12 cellular contexts compared by ENCODE assay signal in the genomic region with DNA sequence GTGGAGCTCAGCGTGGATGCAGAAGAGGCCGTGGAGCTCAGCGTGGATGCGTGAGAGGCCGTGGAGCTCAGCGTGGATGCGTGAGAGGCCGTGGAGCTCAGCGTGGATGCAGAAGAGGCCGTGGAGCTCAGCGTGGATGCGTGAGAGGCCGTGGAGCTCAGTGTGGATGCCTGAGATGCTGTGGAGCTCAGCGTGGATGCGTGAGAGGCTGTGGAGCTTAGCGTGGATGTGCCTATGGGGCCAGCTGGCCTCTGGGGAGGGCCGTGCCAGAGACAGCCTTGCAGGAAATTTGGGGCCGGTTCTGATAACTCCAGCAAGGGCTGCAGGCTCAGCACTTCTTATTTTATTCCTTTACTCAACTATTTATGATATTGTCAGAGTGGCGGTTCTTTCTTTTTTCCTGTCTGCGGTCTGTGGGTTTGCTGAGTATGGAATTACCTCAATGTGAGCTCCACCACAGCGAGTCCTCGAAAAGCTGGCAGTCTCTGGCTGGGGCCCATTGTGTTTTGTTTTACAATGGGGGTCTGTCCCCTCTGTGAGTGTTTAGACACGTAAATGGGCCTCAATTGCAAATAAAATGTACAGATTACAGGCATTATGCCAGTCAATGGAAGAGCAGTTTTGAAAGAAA. TPM values are rescaled to one million over a fixed set of nuclear protein-coding genes. Genes with fewer than 3 reads are reported as not detected.
A peak's percentile ranks its signal among the peaks of the same experiment; 100 is the strongest.
DNase-seq lines count a peak whose midpoint lies in the region; ATAC-seq and TF ChIP-seq lines count a peak whose summit lies in the region.
"Had no signal": no experiment of that assay in that cellular context is flagged by ENCODE, and none has a peak within 500 bp of the region (broad histone marks: within the 10 kb centered on the region; RNA-seq: fewer than 3 reads in every experiment).

No MANE protein-coding gene starts in this region.

- no peak overlapping the region; the same call in 1 of the 2 replicates for H3K27ac Mint-ChIP-seq in GM23338
- H3K27ac Mint-ChIP-seq: neural progenitor cell had no signal

- no peaks in the 10 kb centered on the region for H3K79me2 ChIP-seq in GM23338 (replicated peaks; ENCODE audit: insufficient read depth)

- no peak overlapping the region for H3K9ac ChIP-seq in SK-N-MC (ENCODE audit: insufficient read length)
- H3K9ac ChIP-seq: neural progenitor cell had no signal

- peaks cover 12% of the 10 kb centered on the region for H3K27me3 Mint-ChIP-seq in GM23338 (ENCODE audit: insufficient read depth, low read depth, poor library complexity)

- no peak overlapping the region for H3K4me3 ChIP-seq in GM23338
- H3K4me3 ChIP-seq in SK-N-MC, result peak overlapping the region; percentile 42
- H3K4me3 ChIP-seq: neural progenitor cell had no signal

- DNase-seq in CD1c-positive myeloid dendritic cell (ENCODE audit: extremely low spot score) (peak; percentile 12), GM23338 (ENCODE audit: low spot score) (no peak), SK-N-MC (ENCODE audit: low read depth, low spot score) (peak; percentile 45), DMS 273 (lab: John Stamatoyannopoulos, UW; ENCODE audit: unreplicated experiment) (no peak), NCI-H2171 treated with DMSO at 0.1 percent for 48 hours (lab: John Stamatoyannopoulos, UW) (no peak), cerebellum (ENCODE audit: low spot score) (no peak)
- DNase-seq in central memory CD4-positive, alpha-beta T cell, result peak; percentile 47
- DNase-seq: activated CD4-positive, CD25-positive, alpha-beta regulatory T cell treated with anti-CD3 and anti-CD28 coated beads, Interleukin-2, amount 50 U/mL, for 72 hours; hippocampal formation; NCI-H1105 had no signal

- peaks cover 5% of the 10 kb centered on the region; the same call in 1 of the 2 replicates for H3F3A ChIP-seq in GM23338 (replicated peaks; ENCODE audit: low read depth)

- H3K4me3 Mint-ChIP-seq in GM23338, result no peak overlapping the region
- H3K4me3 Mint-ChIP-seq: neural progenitor cell had no signal

- H3K4me1 ChIP-seq in GM23338 (ENCODE audit: insufficient read depth), result no peaks in the 10 kb centered on the region

- no peaks in the 10 kb centered on the region for H3K9me2 ChIP-seq in GM23338 (ENCODE audit: insufficient read depth)

- no peak overlapping the region for H2AFZ ChIP-seq in GM23338
- H2AFZ ChIP-seq: neural progenitor cell had no signal

- peaks cover 3% of the 10 kb centered on the region; the same call in 1 of the 3 replicates for H3K9me3 Mint-ChIP-seq in GM23338

- no peaks in the 10 kb centered on the region for H3K27me3 ChIP-seq in GM23338 (ENCODE audit: insufficient read depth)
- H3K27me3 ChIP-seq: neural progenitor cell had no signal

- peak; percentile 10; the same call in 1 of the 3 replicates for ATAC-seq in GM23338

- H3K36me3 ChIP-seq in GM23338 (ENCODE audit: insufficient read depth), result no peaks in the 10 kb centered on the region
- no peaks in the 10 kb centered on the region for H3K36me3 ChIP-seq in SK-N-MC (ENCODE audit: insufficient read depth, low read length)
- H3K36me3 ChIP-seq: neural progenitor cell had no signal

- no peak for TF ChIP-seq CTCF in GM23338 (conservative IDR thresholded peaks at IDR 0.05; ENCODE audit: low read depth in 2 of 2)

- no peak overlapping the region for H3K4me2 ChIP-seq in GM23338
- H3K4me2 ChIP-seq: neural progenitor cell had no signal

- no peaks in the 10 kb centered on the region for H4K20me1 ChIP-seq in GM23338 (replicated peaks; ENCODE audit: insufficient read depth)

- H3K4me1 Mint-ChIP-seq in GM23338, result peaks cover 20% of the 10 kb centered on the region

- no peaks in the 10 kb centered on the region; the same call in 2 of the 3 replicates for H3K36me3 Mint-ChIP-seq in GM23338 (ENCODE audit: low read depth)
- H3K36me3 Mint-ChIP-seq: neural progenitor cell had no signal

- no peaks in the 10 kb centered on the region for H3K9me3 ChIP-seq in SK-N-MC (ENCODE audit: low read depth, low read length)

- H3K27ac ChIP-seq in GM23338 (ENCODE audit: low read depth) (no peak overlapping the region), SK-N-MC (no peak overlapping the region)
- H3K27ac ChIP-seq: C4-2B, neural progenitor cell had no signal

TF ChIP-seq in GM23338, 12 proteins besides CTCF, POLR2A, EP300 and RAD21 (continues in another document):
- TF ChIP-seq, protein P1, sequence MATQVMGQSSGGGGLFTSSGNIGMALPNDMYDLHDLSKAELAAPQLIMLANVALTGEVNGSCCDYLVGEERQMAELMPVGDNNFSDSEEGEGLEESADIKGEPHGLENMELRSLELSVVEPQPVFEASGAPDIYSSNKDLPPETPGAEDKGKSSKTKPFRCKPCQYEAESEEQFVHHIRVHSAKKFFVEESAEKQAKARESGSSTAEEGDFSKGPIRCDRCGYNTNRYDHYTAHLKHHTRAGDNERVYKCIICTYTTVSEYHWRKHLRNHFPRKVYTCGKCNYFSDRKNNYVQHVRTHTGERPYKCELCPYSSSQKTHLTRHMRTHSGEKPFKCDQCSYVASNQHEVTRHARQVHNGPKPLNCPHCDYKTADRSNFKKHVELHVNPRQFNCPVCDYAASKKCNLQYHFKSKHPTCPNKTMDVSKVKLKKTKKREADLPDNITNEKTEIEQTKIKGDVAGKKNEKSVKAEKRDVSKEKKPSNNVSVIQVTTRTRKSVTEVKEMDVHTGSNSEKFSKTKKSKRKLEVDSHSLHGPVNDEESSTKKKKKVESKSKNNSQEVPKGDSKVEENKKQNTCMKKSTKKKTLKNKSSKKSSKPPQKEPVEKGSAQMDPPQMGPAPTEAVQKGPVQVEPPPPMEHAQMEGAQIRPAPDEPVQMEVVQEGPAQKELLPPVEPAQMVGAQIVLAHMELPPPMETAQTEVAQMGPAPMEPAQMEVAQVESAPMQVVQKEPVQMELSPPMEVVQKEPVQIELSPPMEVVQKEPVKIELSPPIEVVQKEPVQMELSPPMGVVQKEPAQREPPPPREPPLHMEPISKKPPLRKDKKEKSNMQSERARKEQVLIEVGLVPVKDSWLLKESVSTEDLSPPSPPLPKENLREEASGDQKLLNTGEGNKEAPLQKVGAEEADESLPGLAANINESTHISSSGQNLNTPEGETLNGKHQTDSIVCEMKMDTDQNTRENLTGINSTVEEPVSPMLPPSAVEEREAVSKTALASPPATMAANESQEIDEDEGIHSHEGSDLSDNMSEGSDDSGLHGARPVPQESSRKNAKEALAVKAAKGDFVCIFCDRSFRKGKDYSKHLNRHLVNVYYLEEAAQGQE (IDR thresholded peaks at IDR 0.05; ENCODE audit: unreplicated experiment), result no peak
- TF ChIP-seq CREB1 (CRISPR knock-in tag; IDR thresholded peaks at IDR 0.05; ENCODE audit: low read depth) (no peak), ZNF114 (CRISPR knock-in tag; IDR thresholded peaks at IDR 0.05) (no peak), ZNF331 (CRISPR knock-in tag; IDR thresholded peaks at IDR 0.05; ENCODE audit: low read depth) (no peak), NANOG (IDR thresholded peaks at IDR 0.05; ENCODE audit: borderline replicate concordance) (no peak)

RNA-seq across cellular contexts. Expression of a gene that starts 17.8 kb away (rescaled TPM):
- total RNA-seq in GM23338 (2014; rRNA removed; shearing (Covaris generic)), result 0.69 and 0.82 TPM in 2 replicates
- 4.0 and 4.4 TPM in 2 replicates for polyA plus RNA-seq in GM23338 (2016; fragmentation: Nextera tagmentation; extraction: Ambion mirVana)
- total RNA-seq in cerebellum, result 7.9 TPM

Comparison
In these comparisons a context has a peak if more than half of its experiments do, and no peak if none do; other contexts are left out.
1. DNase-seq: peak in CD1c-positive myeloid dendritic cell (single experiment), SK-N-MC (single experiment) and central memory CD4-positive, alpha-beta T cell (single experiment); none in GM23338 (single experiment), DMS 273 (single experiment), NCI-H2171 treated with DMSO at 0.1 percent for 48 hours (single experiment) and cerebellum (single experiment).